In genomic region chr1:25889470-25889869, GRCh38 we compare ENCODE assay signal across 11 cellular contexts. TPM values are rescaled to one million over a fixed set of nuclear protein-coding genes. Genes with fewer than 3 reads are reported as not detected.
DNase-seq lines count a peak whose midpoint lies in the region; ATAC-seq and TF ChIP-seq lines count a peak whose summit lies in the region.
"Had no signal": no experiment of that assay in that cellular context is flagged by ENCODE, and none has a peak within 500 bp of the region (broad histone marks: within the 10 kb centered on the region; RNA-seq: fewer than 3 reads in every experiment).

No MANE protein-coding gene starts in this region.

- POLR2A ChIA-PET in WTC11 (lab: Charles Lee): no interaction called here

- CTCF ChIA-PET in WTC11 (lab: Charles Lee): no interaction called here

- no peak overlapping the region for H3K4me3 Mint-ChIP-seq in WTC11
- H3K4me3 Mint-ChIP-seq: central memory CD8-positive, alpha-beta T cell had no signal

- H3K4me3 ChIP-seq in uterus: no peak overlapping the region

- TF ChIP-seq POLR2A in uterus (IDR thresholded peaks at IDR 0.05): no peak

- H3K27ac ChIP-seq in uterus: peak overlapping the region; percentile 34 to 87
- H3K27ac ChIP-seq: C4-2B had no signal

- H3K9me3 Mint-ChIP-seq in WTC11: no peaks in the 10 kb centered on the region
- H3K9me3 Mint-ChIP-seq: central memory CD8-positive, alpha-beta T cell had no signal

- no peaks in the 10 kb centered on the region; the same call in 1 of the 2 replicates for H3K27me3 Mint-ChIP-seq in WTC11 (ENCODE audit: low read depth)
- H3K27me3 Mint-ChIP-seq: central memory CD8-positive, alpha-beta T cell had no signal

- peaks cover 23% of the 10 kb centered on the region for H3K4me1 Mint-ChIP-seq in WTC11
- H3K4me1 Mint-ChIP-seq: central memory CD8-positive, alpha-beta T cell had no signal

- intact Hi-C loops in left cardiac atrium (cut with DNase I) (no loop called here), left ventricle myocardium superior (cut with micrococcal nuclease) (no loop called here), uterus (cut with DNase I; ENCODE audit: low total_unique reads) (no loop called here)

- ATAC-seq in left cardiac atrium: no peak
- no peak for ATAC-seq in left ventricle myocardium superior
- no peak for ATAC-seq in WTC11

- H3K9me3 ChIP-seq in uterus: no peaks in the 10 kb centered on the region

- DNase-seq in left cardiac atrium (peak; percentile 7), left ventricle myocardium superior (no peak), WTC11 (ENCODE audit: low spot score) (peak; percentile 5), iris pigment epithelial cell (ENCODE audit: low read depth) (peak; percentile 44), uterus (no peak), AG20443 (ENCODE audit: low spot score) (no peak)
- DNase-seq in stimulated activated naive CD4-positive, alpha-beta T cell (lab: John Stamatoyannopoulos, UW): no peak
- no peak for DNase-seq in activated T-cell treated with anti-CD3 and anti-CD28 coated beads, Interleukin-2, amount 50 U/mL, for 1 hour
- DNase-seq: NCI-H1436 treated with DMSO at 0.1 percent for 48 hours had no signal

- no peak overlapping the region for H3K27ac Mint-ChIP-seq in WTC11

- TF ChIP-seq CTCF in WTC11 (IDR thresholded peaks at IDR 0.05) (no peak), uterus (IDR thresholded peaks at IDR 0.05) (no peak)

- H3K27me3 ChIP-seq in uterus: no peaks in the 10 kb centered on the region

- H3K36me3 Mint-ChIP-seq in WTC11: no peaks in the 10 kb centered on the region

- no peaks in the 10 kb centered on the region for H3K36me3 ChIP-seq in uterus

- H3K4me1 ChIP-seq in uterus: peaks cover 0 to 5% of the 10 kb centered on the region in 2 donors

TF ChIP-seq in WTC11, 78 proteins besides CTCF, POLR2A, EP300 and RAD21:
- TF ChIP-seq FOXK1 (CRISPR knock-in tag; IDR thresholded peaks at IDR 0.05): no peak
- no peak for TF ChIP-seq ZNF425 (CRISPR knock-in tag; conservative IDR thresholded peaks at IDR 0.05)

RNA-seq across cellular contexts. Expression of gene PAQR7, which starts 14.0 kb away (rescaled TPM):
- total RNA-seq in left cardiac atrium: 1 to 10 TPM; 3.2 to 3.3 TPM
- total RNA-seq in left ventricle myocardium superior: 2.0 TPM
- total RNA-seq in WTC11 (2021): 6.7 to 9.1 TPM (median 8.4 TPM) in 3 replicates
- total RNA-seq in uterus: 10 to 100 TPM in 2 of 4 donors, 1 to 10 TPM in 2; 4.7 to 20.1 (median 9.9) TPM

RNA-seq across cellular contexts. Expression of gene STMN1, which starts 16.7 kb away (rescaled TPM):
- total RNA-seq in left cardiac atrium: 10 to 100 TPM; 13.9 to 27.4 TPM
- total RNA-seq in left ventricle myocardium superior: 21.4 TPM
- 418 to 483 TPM (median 458 TPM) in 3 replicates for total RNA-seq in WTC11 (2021)
- total RNA-seq in uterus: 100 to 1,000 TPM in 1 of 4 donors, 10 to 100 TPM in 3; 34.6 to 100 (median 78.2) TPM

RNA-seq across cellular contexts. Expression of gene AUNIP, which starts 30.2 kb away (rescaled TPM):
- total RNA-seq in left cardiac atrium: under 1 TPM in 1 of 2 donors, not detected in 1; 0.53 TPM
- total RNA-seq in left ventricle myocardium superior: not detected
- 14.2 to 16.1 TPM (median 15.1 TPM) in 3 replicates for total RNA-seq in WTC11 (2021)
- 1 to 10 TPM in 1 of 4 donors, not detected in 3; 1.1 TPM for total RNA-seq in uterus

Comparison
In these comparisons a context has a peak if more than half of its experiments do, and no peak if none do; other contexts are left out.
1. DNase-seq: peak in left cardiac atrium (single experiment), WTC11 (single experiment) and iris pigment epithelial cell (single experiment); none in left ventricle myocardium superior (single experiment), uterus (0 of 2), AG20443 (single experiment), stimulated activated naive CD4-positive, alpha-beta T cell (0 of 6) and activated T-cell treated with anti-CD3 and anti-CD28 coated beads, Interleukin-2, amount 50 U/mL, for 1 hour (single experiment).